ENCODE assay signal across 8 cellular contexts in the genomic region with DNA sequence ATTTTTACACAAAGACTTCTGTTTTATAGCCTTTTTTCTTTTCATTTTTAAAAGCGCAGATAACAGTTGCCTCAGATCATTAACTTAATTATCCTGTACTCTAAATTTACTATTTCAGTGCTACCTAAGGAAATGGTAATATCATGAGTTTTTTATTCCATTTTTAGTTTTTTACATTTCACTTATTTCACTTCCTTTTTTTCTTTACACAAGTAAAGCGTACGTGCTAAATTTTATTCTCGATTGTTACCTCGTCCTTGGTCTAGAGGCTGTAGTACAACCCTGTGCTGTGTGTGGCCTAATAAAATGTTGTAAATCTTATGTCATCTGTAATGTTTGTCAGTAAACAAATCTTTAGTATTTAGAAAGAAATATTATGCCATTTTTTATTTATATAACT. TPM values are rescaled to one million over a fixed set of nuclear protein-coding genes. Genes with fewer than 3 reads are reported as not detected.
A peak's percentile ranks its signal among the peaks of the same experiment; 100 is the strongest.
DNase-seq lines count a peak whose midpoint lies in the region; ATAC-seq and TF ChIP-seq lines count a peak whose summit lies in the region.
"Had no signal": no experiment of that assay in that cellular context is flagged by ENCODE, and none has a peak within 500 bp of the region (broad histone marks: within the 10 kb centered on the region; RNA-seq: fewer than 3 reads in every experiment).

No MANE protein-coding gene starts in this region.

- peaks cover 13% of the 10 kb centered on the region for H3K79me1 ChIP-seq in mesendoderm (ENCODE audit: low read length)

- H3K18ac ChIP-seq in mesendoderm (ENCODE audit: low read length): no peak overlapping the region

- no peak overlapping the region for H2BK15ac ChIP-seq in mesendoderm (replicated peaks; ENCODE audit: low read depth)

- H4K8ac ChIP-seq in mesendoderm (ENCODE audit: low read depth, low read length): no peak overlapping the region

- no peak overlapping the region for H3K4me2 ChIP-seq in mesendoderm (ENCODE audit: low read length)

- H4K5ac ChIP-seq in mesendoderm (ENCODE audit: low read length): no peak overlapping the region

- 81 to 86% (median 85%) methylated on average over 5 of the region's 5 CpGs for WGBS in psoas muscle, 3 donors
- no CpG with 5 or more reads among the region's 5 CpGs for WGBS in mesendoderm (ENCODE audit: extremely low coverage, insufficient coverage, low lambda C conversion rate)

- intact Hi-C loops in psoas muscle (cut with DNase I): loop anchor here in 1 of 2 donors (5.0 kb wide), 1 partner anchor 47 kb away; a partner anchor contains a TSS

- H3K36me3 ChIP-seq in psoas muscle (ENCODE audit: insufficient read depth in 1 of 2, low read depth in 1 of 2) (no peaks in the 10 kb centered on the region), mesendoderm (ENCODE audit: control insufficient read depth, insufficient read depth, low read length) (no peaks in the 10 kb centered on the region)

- H3K4me3 ChIP-seq in psoas muscle (no peak overlapping the region), mesendoderm (ENCODE audit: low read length) (no peak overlapping the region)

- H3K27ac ChIP-seq in psoas muscle (peak overlapping the region; percentile 7), mesendoderm (ENCODE audit: low read depth, low read length) (no peak overlapping the region)

- ATAC-seq in GM18873 (IDR thresholded peaks at IDR 0.05; ENCODE audit: low FRiP score, unreplicated experiment) (peak; percentile 49), GM21825 (IDR thresholded peaks at IDR 0.05; ENCODE audit: unreplicated experiment) (peak; percentile 63), HG03469 (IDR thresholded peaks at IDR 0.05; ENCODE audit: unreplicated experiment) (peak; percentile 63), psoas muscle (no peak)

- H2BK5ac ChIP-seq in mesendoderm (ENCODE audit: low read length): no peak overlapping the region

- peaks cover 87% of the 10 kb centered on the region for H3K4me1 ChIP-seq in psoas muscle
- peaks cover 4% of the 10 kb centered on the region for H3K4me1 ChIP-seq in mesendoderm (ENCODE audit: control insufficient read depth, low read depth, low read length)

- H3K27me3 ChIP-seq in psoas muscle (ENCODE audit: insufficient read depth in 3 of 3, low read length in 2 of 3) (no peaks in the 10 kb centered on the region), mesendoderm (ENCODE audit: insufficient read depth, low read length, poor library complexity) (no peaks in the 10 kb centered on the region)

- DNase-seq in psoas muscle (no peak), NCI-H2107 (lab: John Stamatoyannopoulos, UW) (no peak), mesendoderm (no peak), activated gamma-delta T cell (lab: John Stamatoyannopoulos, UW) (no peak)
- DNase-seq: NCI-H1105 had no signal

- no peak overlapping the region for H2BK120ac ChIP-seq in mesendoderm (ENCODE audit: low read depth, low read length)

- TF ChIP-seq CTCF in psoas muscle (IDR thresholded peaks at IDR 0.05): no peak

- no peak overlapping the region for H3K23ac ChIP-seq in mesendoderm (ENCODE audit: low read length)

- peaks cover 23% of the 10 kb centered on the region for H3K79me2 ChIP-seq in mesendoderm (ENCODE audit: control insufficient read depth, insufficient read depth, low read length)

- H3K9me3 ChIP-seq in psoas muscle: no peaks in the 10 kb centered on the region

- no peak overlapping the region for H3K56ac ChIP-seq in mesendoderm (ENCODE audit: low read length)

- H2AK5ac ChIP-seq in mesendoderm (ENCODE audit: low read length): no peak overlapping the region

- H3K9ac ChIP-seq in mesendoderm (ENCODE audit: low read length): no peak overlapping the region

- no peak overlapping the region for H3K4ac ChIP-seq in mesendoderm (ENCODE audit: low read depth, low read length)

RNA-seq across cellular contexts. Expression of a gene that starts 49.2 kb away (rescaled TPM):
- total RNA-seq in psoas muscle: 10 to 100 TPM; 49.8 to 66.2 (median 56.3) TPM
- 10 to 100 TPM; 10.2 to 68.1 (median 53.1) TPM for polyA plus RNA-seq in psoas muscle
- polyA plus RNA-seq in mesendoderm (2013, experiment 1 of 2): 14.5 TPM
- polyA plus RNA-seq in mesendoderm (2013, experiment 2 of 2): 14.5 TPM

Comparison
In these comparisons a context has a peak if more than half of its experiments do, and no peak if none do; other contexts are left out.
1. ATAC-seq: peak in GM18873 (single experiment), GM21825 (single experiment) and HG03469 (single experiment); none in psoas muscle (0 of 4).